In the genomic region with DNA sequence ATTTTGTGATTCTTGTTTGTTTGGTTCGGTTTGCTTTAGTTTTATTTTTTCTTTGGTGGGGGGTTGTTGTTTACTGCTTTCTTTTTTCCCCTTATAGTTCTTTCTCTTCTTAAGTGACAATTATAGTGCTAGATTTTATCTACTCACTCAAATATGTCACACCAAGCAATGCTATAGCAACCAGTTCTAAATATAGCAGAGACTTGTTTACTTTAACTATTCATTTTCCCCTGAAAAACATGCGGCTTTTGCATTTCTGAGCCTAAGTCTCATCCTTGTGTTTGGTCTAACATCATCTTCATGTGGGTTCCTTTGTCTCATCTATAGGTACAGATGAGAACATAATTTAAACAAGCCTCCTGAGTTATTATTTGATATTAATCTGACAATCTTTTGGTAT, we compare ENCODE assay signal across 22 cellular contexts.
A peak's percentile ranks its signal among the peaks of the same experiment; 100 is the strongest.
DNase-seq lines count a peak whose midpoint lies in the region; ATAC-seq and TF ChIP-seq lines count a peak whose summit lies in the region.
"Had no signal": no experiment of that assay in that cellular context is flagged by ENCODE, and none has a peak within 500 bp of the region (broad histone marks: within the 10 kb centered on the region; RNA-seq: fewer than 3 reads in every experiment).

No MANE protein-coding gene starts in this region.

- H3K36me3 ChIP-seq in SK-N-SH (replicated peaks in 1 of 2; ENCODE audit: control insufficient read depth in 1 of 2, insufficient read depth in 2 of 2, low read length in 1 of 2) = no peaks in the 10 kb centered on the region
- H3K36me3 ChIP-seq in mesodermal cell (ENCODE audit: control insufficient read depth, insufficient read depth, low read length) = no peaks in the 10 kb centered on the region
- H3K36me3 ChIP-seq: MG63 had no signal

- peak overlapping the region in 2 of 5 experiments; percentile 43 to 50 for H3K4me3 Mint-ChIP-seq in brain
- H3K4me3 Mint-ChIP-seq in activated CD4-positive, alpha-beta T cell treated with anti-CD3 and anti-CD28 coated beads, Interleukin-2, amount 10 ng/mL, durations not matched to agents 7 days and 5 days = no peak overlapping the region
- H3K4me3 Mint-ChIP-seq: CD4-positive, alpha-beta T cell had no signal

- no peaks in the 10 kb centered on the region for H4K20me1 ChIP-seq in SK-N-SH (ENCODE audit: insufficient read depth)

- no peaks in the 10 kb centered on the region for H3F3A ChIP-seq in SK-N-SH (replicated peaks; ENCODE audit: insufficient read depth)

- H3K4me1 ChIP-seq in SK-N-SH (ENCODE audit: control insufficient read depth in 1 of 2, insufficient read depth in 2 of 2, low read depth in 1 of 2, low read length in 1 of 2) = no peaks in the 10 kb centered on the region
- no peaks in the 10 kb centered on the region for H3K4me1 ChIP-seq in mesodermal cell (ENCODE audit: control insufficient read depth, insufficient read depth, low read length, poor library complexity, severe bottlenecking)
- H3K4me1 ChIP-seq: A549, Caco-2 had no signal

- TF ChIP-seq CTCF in SK-N-SH (IDR thresholded peaks at IDR 0.05) (no peak), brain (conservative IDR thresholded peaks at IDR 0.05) (no peak)

- no peak for ATAC-seq in SK-N-SH treated with all-trans-retinoic acid at 6 μM for 48 hours
- ATAC-seq: A549, GM12878 had no signal

- peak overlapping the region in 4 of 5 experiments; percentile 23 to 97 (median 41) for H3K27ac Mint-ChIP-seq in brain
- H3K27ac Mint-ChIP-seq in activated CD4-positive, alpha-beta T cell treated with anti-CD3 and anti-CD28 coated beads, Interleukin-2, amount 10 ng/mL, durations not matched to agents 7 days and 5 days = no peak overlapping the region
- H3K27ac Mint-ChIP-seq: CD4-positive, alpha-beta T cell had no signal

- no peaks in the 10 kb centered on the region for H3K27me3 Mint-ChIP-seq in brain
- no peaks in the 10 kb centered on the region for H3K27me3 Mint-ChIP-seq in activated CD4-positive, alpha-beta T cell treated with anti-CD3 and anti-CD28 coated beads, Interleukin-2, amount 10 ng/mL, durations not matched to agents 7 days and 5 days
- H3K27me3 Mint-ChIP-seq: CD4-positive, alpha-beta T cell had no signal

- H3K79me2 ChIP-seq in SK-N-SH (ENCODE audit: insufficient read depth) = no peaks in the 10 kb centered on the region

- no peaks in the 10 kb centered on the region for H3K36me3 Mint-ChIP-seq in brain
- no peaks in the 10 kb centered on the region for H3K36me3 Mint-ChIP-seq in activated CD4-positive, alpha-beta T cell treated with anti-CD3 and anti-CD28 coated beads, Interleukin-2, amount 10 ng/mL, durations not matched to agents 7 days and 5 days (ENCODE audit: low read depth)

- TF ChIP-seq RAD21 in SK-N-SH (IDR thresholded peaks at IDR 0.05; ENCODE audit: low read length) = no peak

- H3K9ac ChIP-seq in SK-N-SH = no peak overlapping the region

- no peak overlapping the region for H3K4me2 ChIP-seq in SK-N-SH
- H3K4me2 ChIP-seq: A549 had no signal

- peaks cover 29% of the 10 kb centered on the region for H3K4me1 Mint-ChIP-seq in brain
- H3K4me1 Mint-ChIP-seq in activated CD4-positive, alpha-beta T cell treated with anti-CD3 and anti-CD28 coated beads, Interleukin-2, amount 10 ng/mL, durations not matched to agents 7 days and 5 days = no peaks in the 10 kb centered on the region

- no peaks in the 10 kb centered on the region for H3K9me2 ChIP-seq in SK-N-SH

- 70% methylated on average over 2 of the region's 2 CpGs for WGBS in SK-N-SH (ENCODE audit: low lambda C conversion rate)
- no CpG with 5 or more reads among the region's 2 CpGs for WGBS in mesodermal cell (ENCODE audit: insufficient coverage in 2 of 2), 2 experiments

- H2AFZ ChIP-seq in SK-N-SH (ENCODE audit: low read depth) = peak overlapping the region; percentile 40; the same call in 1 of the 2 replicates

- H3K4me3 ChIP-seq in SK-N-SH (ENCODE audit: low read depth in 2 of 2, low read length in 1 of 2) (no peak overlapping the region), mesodermal cell (ENCODE audit: extremely low read depth, insufficient read depth, low read length, poor library complexity, severe bottlenecking) (no peak overlapping the region)
- H3K4me3 ChIP-seq: A549, GM12878, MG63 had no signal

- DNase-seq in SK-N-SH (no peak), SW 1271 (lab: John Stamatoyannopoulos, UW) (no peak), NCI-H510A treated with DMSO at 0.1 percent for 48 hours (lab: John Stamatoyannopoulos, UW) (no peak)
- DNase-seq in activated CD4-positive, alpha-beta T cell treated with anti-CD3 and anti-CD28 coated beads, Interleukin-2, amount 10 ng/mL, durations not matched to agents 7 days and 5 days = no peak
- DNase-seq: Caco-2; CD4-positive, alpha-beta T cell; EL; GOT3; Karpas-422; MG63; NCI-H1048; NCI-H1436; NCI-H1930; NCI-H2171 treated with DMSO at 0.1 percent for 48 hours; NCI-H446 treated with DMSO at 0.1 percent for 48 hours; OCI-M1; SHP77 had no signal

- peaks cover 0 to 3% (median 0%) of the 10 kb centered on the region in 5 experiments for H3K9me3 Mint-ChIP-seq in brain
- peaks cover 4% of the 10 kb centered on the region for H3K9me3 Mint-ChIP-seq in activated CD4-positive, alpha-beta T cell treated with anti-CD3 and anti-CD28 coated beads, Interleukin-2, amount 10 ng/mL, durations not matched to agents 7 days and 5 days

- CTCF ChIA-PET in SK-N-SH (lab: Yijun Ruan, JAX) = no interaction called here
- CTCF ChIA-PET in activated CD4-positive, alpha-beta T cell treated with anti-CD3 and anti-CD28 coated beads, Interleukin-2, amount 10 ng/mL, durations not matched to agents 7 days and 5 days (lab: Charles Lee) = no interaction called here

- POLR2A ChIA-PET in SK-N-SH (lab: Yijun Ruan, JAX) = no interaction called here
- POLR2A ChIA-PET in activated CD4-positive, alpha-beta T cell treated with anti-CD3 and anti-CD28 coated beads, Interleukin-2, amount 10 ng/mL, durations not matched to agents 7 days and 5 days (lab: Charles Lee) = no interaction called here

- H3K27me3 ChIP-seq in SK-N-SH (ENCODE audit: insufficient read depth) = no peaks in the 10 kb centered on the region
- H3K27me3 ChIP-seq: MG63 had no signal

- no peak for TF ChIP-seq EP300 in SK-N-SH (IDR thresholded peaks at IDR 0.05; ENCODE audit: borderline replicate concordance in 1 of 2, low read depth in 1 of 2, low read length in 1 of 2)

- H3K9me3 ChIP-seq in SK-N-SH = no peaks in the 10 kb centered on the region
- H3K9me3 ChIP-seq in mesodermal cell (ENCODE audit: control insufficient read depth, low read length) = no peaks in the 10 kb centered on the region
- H3K9me3 ChIP-seq: A549, Caco-2, MG63 had no signal

- H3K27ac ChIP-seq in SK-N-SH (ENCODE audit: low read depth in 2 of 2, low read length in 1 of 2) = no peak overlapping the region
- H3K27ac ChIP-seq in mesodermal cell (ENCODE audit: low read depth, low read length, severe bottlenecking) = peak overlapping the region; percentile 10
- H3K27ac ChIP-seq: A549 had no signal

TF ChIP-seq in SK-N-SH, 30 proteins besides CTCF, POLR2A, EP300 and RAD21 (continues in another document):
- TF ChIP-seq, protein P1, sequence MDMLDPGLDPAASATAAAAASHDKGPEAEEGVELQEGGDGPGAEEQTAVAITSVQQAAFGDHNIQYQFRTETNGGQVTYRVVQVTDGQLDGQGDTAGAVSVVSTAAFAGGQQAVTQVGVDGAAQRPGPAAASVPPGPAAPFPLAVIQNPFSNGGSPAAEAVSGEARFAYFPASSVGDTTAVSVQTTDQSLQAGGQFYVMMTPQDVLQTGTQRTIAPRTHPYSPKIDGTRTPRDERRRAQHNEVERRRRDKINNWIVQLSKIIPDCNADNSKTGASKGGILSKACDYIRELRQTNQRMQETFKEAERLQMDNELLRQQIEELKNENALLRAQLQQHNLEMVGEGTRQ (IDR thresholded peaks at IDR 0.05; ENCODE audit: borderline replicate concordance, low read depth, low read length) = no peak

TF ChIP-seq in SK-N-SH treated with all-trans-retinoic acid at 6 μM for 48 hours, 23 proteins besides CTCF, POLR2A, EP300 and RAD21:
- TF ChIP-seq GLIS3 (CRISPR knock-in tag; IDR thresholded peaks at IDR 0.05) (no peak), CSDC2 (CRISPR knock-in tag; IDR thresholded peaks at IDR 0.05) (no peak)
- TF ChIP-seq, protein P2, sequence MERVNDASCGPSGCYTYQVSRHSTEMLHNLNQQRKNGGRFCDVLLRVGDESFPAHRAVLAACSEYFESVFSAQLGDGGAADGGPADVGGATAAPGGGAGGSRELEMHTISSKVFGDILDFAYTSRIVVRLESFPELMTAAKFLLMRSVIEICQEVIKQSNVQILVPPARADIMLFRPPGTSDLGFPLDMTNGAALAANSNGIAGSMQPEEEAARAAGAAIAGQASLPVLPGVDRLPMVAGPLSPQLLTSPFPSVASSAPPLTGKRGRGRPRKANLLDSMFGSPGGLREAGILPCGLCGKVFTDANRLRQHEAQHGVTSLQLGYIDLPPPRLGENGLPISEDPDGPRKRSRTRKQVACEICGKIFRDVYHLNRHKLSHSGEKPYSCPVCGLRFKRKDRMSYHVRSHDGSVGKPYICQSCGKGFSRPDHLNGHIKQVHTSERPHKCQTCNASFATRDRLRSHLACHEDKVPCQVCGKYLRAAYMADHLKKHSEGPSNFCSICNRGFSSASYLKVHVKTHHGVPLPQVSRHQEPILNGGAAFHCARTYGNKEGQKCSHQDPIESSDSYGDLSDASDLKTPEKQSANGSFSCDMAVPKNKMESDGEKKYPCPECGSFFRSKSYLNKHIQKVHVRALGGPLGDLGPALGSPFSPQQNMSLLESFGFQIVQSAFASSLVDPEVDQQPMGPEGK (CRISPR knock-in tag; IDR thresholded peaks at IDR 0.05; ENCODE audit: borderline replicate concordance) = no peak
